1 cellular context compared by ENCODE assay signal in the genomic region with DNA sequence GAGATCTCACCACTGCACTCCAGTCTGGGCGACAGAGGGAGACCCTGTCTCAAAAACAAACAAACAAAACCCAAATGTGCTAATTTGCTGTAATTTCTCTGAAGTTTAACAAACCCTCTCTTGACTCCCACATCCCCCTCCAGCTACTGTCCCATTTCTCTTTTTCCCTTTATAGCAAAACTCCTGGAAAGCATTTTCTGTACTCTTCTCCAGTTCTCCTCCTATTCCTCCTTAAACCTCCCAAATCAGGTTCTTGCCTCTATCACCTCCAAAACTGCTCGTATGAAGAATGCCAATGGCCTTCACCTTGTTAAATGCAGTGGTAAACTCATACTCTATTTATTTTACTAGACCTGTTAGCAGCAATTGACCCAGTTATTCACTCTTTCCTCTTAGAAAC.
TF ChIP-seq lines count a peak whose summit lies in the region.

No MANE protein-coding gene starts in this region.

TF ChIP-seq in K562, 482 proteins besides CTCF, POLR2A, EP300 and RAD21:
- TF ChIP-seq CBX3 (IDR thresholded peaks at IDR 0.05; ENCODE audit: borderline replicate concordance in 1 of 2, low read length in 2 of 2) = 0 out of 3 replicates have a peak, but pooled peaks of 1 of the 2 experiments have one; percentile 33
- peak; percentile 51 for TF ChIP-seq ZNF280A (IDR thresholded peaks at IDR 0.05; ENCODE audit: low read depth, partially characterized antibody)
- peak; percentile 83 for TF ChIP-seq ZFP36 (IDR thresholded peaks at IDR 0.05; ENCODE audit: low read depth, low read length, partially characterized antibody)
- no peak for TF ChIP-seq CSDE1 (IDR thresholded peaks at IDR 0.05)
- TF ChIP-seq ELK1 (CRISPR knock-in tag; IDR thresholded peaks at IDR 0.05) = no peak
- no peak for TF ChIP-seq NR2F6 (CRISPR knock-in tag; IDR thresholded peaks at IDR 0.05)
- no peak for TF ChIP-seq ZNF224 (CRISPR knock-in tag; IDR thresholded peaks at IDR 0.05)
- no peak for TF ChIP-seq KLF1 (tag; IDR thresholded peaks at IDR 0.05)
- TF ChIP-seq TSC22D4 (tag; IDR thresholded peaks at IDR 0.05) = no peak
- TF ChIP-seq MYBL2 (IDR thresholded peaks at IDR 0.05; ENCODE audit: low read depth) = no peak
- no peak for TF ChIP-seq MYBL2 (CRISPR knock-in tag; IDR thresholded peaks at IDR 0.05; ENCODE audit: borderline replicate concordance)
- no peak for TF ChIP-seq RHOXF2B (CRISPR knock-in tag; conservative IDR thresholded peaks at IDR 0.05)
- no peak for TF ChIP-seq ZNF184 (CRISPR knock-in tag; IDR thresholded peaks at IDR 0.05)
- no peak for TF ChIP-seq CBX2 (IDR thresholded peaks at IDR 0.05; ENCODE audit: insufficient read depth, low read length, poor library complexity, severe bottlenecking)
- no peak for TF ChIP-seq ZNF24 (IDR thresholded peaks at IDR 0.05)
